22 cellular contexts compared by ENCODE assay signal in the genomic region with DNA sequence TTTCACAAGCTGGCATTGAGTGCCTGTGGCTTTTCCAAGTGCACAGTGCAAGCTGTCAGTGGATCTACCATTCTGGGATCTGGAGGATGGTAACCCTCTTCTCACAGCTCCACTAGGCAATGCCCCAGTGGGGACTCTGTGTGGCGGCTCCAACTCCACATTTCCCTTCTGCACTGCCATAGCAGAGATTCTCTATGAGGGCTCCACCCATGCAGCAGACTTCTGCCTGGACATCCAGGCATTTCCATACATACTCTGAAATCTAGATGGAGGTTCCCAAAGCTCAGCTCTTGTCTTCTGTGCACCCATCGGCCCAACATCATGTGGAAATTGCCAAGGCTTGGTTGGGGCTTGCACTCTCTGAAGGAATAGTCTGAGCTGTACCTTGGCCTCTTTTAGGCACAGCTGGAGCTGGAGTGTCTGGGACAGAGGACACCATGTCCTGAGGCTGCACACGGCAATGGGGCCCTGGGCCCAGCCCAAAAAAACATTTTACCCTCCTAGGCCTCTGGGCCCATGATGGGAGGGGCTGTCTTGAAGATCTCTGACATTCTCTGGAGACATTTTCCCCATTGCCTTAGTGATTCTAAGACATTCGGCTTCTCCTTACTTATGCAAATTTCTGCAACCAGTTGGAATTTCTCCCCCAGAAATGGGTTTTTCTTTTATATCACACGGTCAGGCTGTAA.
DNase-seq lines count a peak whose midpoint lies in the region; ATAC-seq, FAIRE-seq and TF ChIP-seq lines count a peak whose summit lies in the region.
"Had no signal": no experiment of that assay in that cellular context is flagged by ENCODE, and none has a peak within 500 bp of the region (broad histone marks: within the 10 kb centered on the region; RNA-seq: fewer than 3 reads in every experiment).

No MANE protein-coding gene starts in this region.

- 23% methylated on average over 5 of the region's 5 CpGs for WGBS in A549 (ENCODE audit: missing lambda C conversion rate)
- WGBS in GM12878 (ENCODE audit: insufficient coverage, insufficient replicate concordance, low lambda C conversion rate, missing lambda C conversion rate), result 21% methylated on average over 5 of the region's 5 CpGs
- 67 to 88% (median 72%) methylated on average over 5 of the region's 5 CpGs for WGBS in spleen, 5 donors
- WGBS in body of pancreas, 2 donors, result 55 to 68% methylated on average over 5 of the region's 5 CpGs

- H3K27ac ChIP-seq in A549, result no peak overlapping the region
- no peak overlapping the region for H3K27ac ChIP-seq in Karpas-422 (ENCODE audit: low read length)
- H3K27ac ChIP-seq in GM12878 (ENCODE audit: control insufficient read depth, insufficient read depth), result no peak overlapping the region
- H3K27ac ChIP-seq in spleen, result no peak overlapping the region
- no peak overlapping the region for H3K27ac ChIP-seq in body of pancreas
- H3K27ac ChIP-seq: C4-2B had no signal

- BruUV-seq in GM12878 (replicated peaks; lab: Mats Ljungman, UMichigan), result no TSS peak

- RAD21 ChIA-PET in GM12878 (lab: Charles Lee; ENCODE audit: unreplicated experiment), result no interaction called here

- POLR2A ChIA-PET in A549 (lab: Yijun Ruan, JAX) (no interaction called here), GM12878 (lab: Charles Lee) (no interaction called here)

- H3K4me3 ChIP-seq in A549 (no peak overlapping the region), Karpas-422 (ENCODE audit: low read length) (no peak overlapping the region), GM12878 (no peak overlapping the region), spleen (no peak overlapping the region), body of pancreas (no peak overlapping the region)
- H3K4me3 ChIP-seq: GM23338 had no signal

- no peak for TF ChIP-seq CTCF in A549 (IDR thresholded peaks at IDR 0.05)
- no peak for TF ChIP-seq CTCF in GM12878 (IDR thresholded peaks at IDR 0.05 in 2 of 3, conservative IDR thresholded peaks at IDR 0.05 in 1 of 3; ENCODE audit: control insufficient read depth in 2 of 3, extremely low read depth in 1 of 3, insufficient read depth in 1 of 3, low read depth in 3 of 3, low read length in 3 of 3)
- TF ChIP-seq CTCF in spleen (IDR thresholded peaks at IDR 0.05 in 8 of 11, conservative IDR thresholded peaks at IDR 0.05 in 3 of 11), result no peak
- TF ChIP-seq CTCF in body of pancreas (IDR thresholded peaks at IDR 0.05), result no peak

- H3K4me1 ChIP-seq in A549 (peaks cover 14% of the 10 kb centered on the region), Karpas-422 (ENCODE audit: low read length) (no peaks in the 10 kb centered on the region), GM12878 (ENCODE audit: control insufficient read depth, insufficient read depth, low read length) (no peaks in the 10 kb centered on the region), spleen (no peaks in the 10 kb centered on the region), body of pancreas (no peaks in the 10 kb centered on the region)
- H3K4me1 ChIP-seq: Caco-2 had no signal

- TF ChIP-seq RAD21 in A549 (conservative IDR thresholded peaks at IDR 0.05 in 1 of 2, IDR thresholded peaks at IDR 0.05 in 1 of 2) (no peak), GM12878 (IDR thresholded peaks at IDR 0.05; ENCODE audit: insufficient read depth, low read depth, low read length) (no peak)

- H2AFZ ChIP-seq in Karpas-422 (ENCODE audit: low read length) (no peak overlapping the region), GM12878 (ENCODE audit: control insufficient read depth, low read depth, low read length) (no peak overlapping the region)
- H2AFZ ChIP-seq: GM23338 had no signal

- no peak for TF ChIP-seq EP300 in A549 (IDR thresholded peaks at IDR 0.05)
- no peak for TF ChIP-seq EP300 in GM12878 (IDR thresholded peaks at IDR 0.05; ENCODE audit: borderline replicate concordance in 1 of 2, control insufficient read depth in 1 of 2, low read depth in 2 of 2, low read length in 2 of 2)

- intact Hi-C loops in GM12878 (cut with micrococcal nuclease; ENCODE audit: unreplicated experiment), result no loop called here
- intact Hi-C loops in spleen (cut with DNase I; ENCODE audit: low total_unique reads), result no loop called here
- intact Hi-C loops in body of pancreas (cut with DNase I), result no loop called here

- FAIRE-seq in A549 (lab: Jason Lieb, UNC) (no peak), GM12878 (lab: Jason Lieb, UNC) (no peak), frontal cortex (lab: Jason Lieb, UNC) (no peak)
- FAIRE-seq: D721Med, GM12891, GM18507, H54, HTR-8/SVneo had no signal

- no peak overlapping the region for H3K4me2 ChIP-seq in A549
- H3K4me2 ChIP-seq in Karpas-422 (ENCODE audit: low read depth, low read length, poor library complexity, severe bottlenecking), result no peak overlapping the region
- no peak overlapping the region for H3K4me2 ChIP-seq in GM12878 (ENCODE audit: control insufficient read depth, insufficient read depth)
- H3K4me2 ChIP-seq: GM23338 had no signal

- SMC1A ChIA-PET in GM12878 (lab: Charles Lee; ENCODE audit: uncharacterized antibody, unreplicated experiment), result interaction anchor here (1.0 kb wide), 1 partner anchor 138 kb away, joined by 4 read pairs; no protein-coding TSS in a partner anchor

- no peaks in the 10 kb centered on the region for H3K9me2 ChIP-seq in Karpas-422 (replicated peaks; ENCODE audit: insufficient read depth, low read length)

- H4K20me1 ChIP-seq in Karpas-422 (ENCODE audit: insufficient read depth, low read depth, low read length) (no peaks in the 10 kb centered on the region), GM12878 (ENCODE audit: control insufficient read depth, insufficient read depth) (no peaks in the 10 kb centered on the region)

- no peak overlapping the region for H3K9ac ChIP-seq in Karpas-422 (ENCODE audit: low read length)
- no peak overlapping the region for H3K9ac ChIP-seq in GM12878 (ENCODE audit: control insufficient read depth, insufficient read depth, low read length)

- no peaks in the 10 kb centered on the region for H3K27me3 ChIP-seq in Karpas-422 (ENCODE audit: low read length)
- no peaks in the 10 kb centered on the region for H3K27me3 ChIP-seq in GM12878 (replicated peaks in 1 of 2; ENCODE audit: control insufficient read depth in 2 of 2, insufficient read depth in 2 of 2, low read length in 1 of 2)
- H3K27me3 ChIP-seq in spleen (replicated peaks in 1 of 7), result no peaks in the 10 kb centered on the region
- no peaks in the 10 kb centered on the region for H3K27me3 ChIP-seq in body of pancreas

- CTCF ChIA-PET in A549 (lab: Yijun Ruan, JAX) (no interaction called here), GM12878 (lab: Yijun Ruan, JAX) (interaction anchor here (0.6 kb wide), 1 partner anchor 137 kb away, joined by 3 read pairs; no protein-coding TSS in a partner anchor)

- in situ Hi-C loops in GM12878 (cut with MboI), result no loop called here

- H3K36me3 ChIP-seq in Karpas-422 (ENCODE audit: insufficient read depth, low read length), result no peaks in the 10 kb centered on the region
- H3K36me3 ChIP-seq in GM12878 (ENCODE audit: control insufficient read depth in 2 of 2, insufficient read depth in 2 of 2, low read length in 1 of 2), result no peaks in the 10 kb centered on the region
- no peaks in the 10 kb centered on the region for H3K36me3 ChIP-seq in spleen
- no peaks in the 10 kb centered on the region for H3K36me3 ChIP-seq in body of pancreas (replicated peaks in 1 of 2; ENCODE audit: insufficient read depth in 1 of 2, low read depth in 2 of 2)

- no peaks in the 10 kb centered on the region for H3K79me2 ChIP-seq in Karpas-422 (ENCODE audit: low read length)
- H3K79me2 ChIP-seq in GM12878 (ENCODE audit: control insufficient read depth, insufficient read depth, low read length), result no peaks in the 10 kb centered on the region

- no peak for ATAC-seq in A549
- no peak for ATAC-seq in GM12878
- ATAC-seq in body of pancreas, result no peak
- ATAC-seq: GM23338 had no signal

- DNase-seq in A549 (ENCODE audit: low read depth in 1 of 2, low spot score in 1 of 2) (no peak), Karpas-422 (peak; percentile 37), GM12878 (ENCODE audit: low read depth, low spot score) (no peak), spleen (peak; percentile 20), frontal cortex (ENCODE audit: low spot score in 2 of 2) (no peak), body of pancreas (no peak), AML-193 (lab: John Stamatoyannopoulos, UW) (no peak)
- DNase-seq: 8988T; Caco-2; CD4-positive, alpha-beta T cell; DND-41; EL; HCEC 1CT; IMR-90; KBM-7 had no signal

- H3K9me3 ChIP-seq in A549 (peaks cover 26% of the 10 kb centered on the region; the same call in 2 of the 3 replicates), Karpas-422 (ENCODE audit: low read length) (no peaks in the 10 kb centered on the region), GM12878 (replicated peaks; ENCODE audit: control insufficient read depth, insufficient read depth, low read length) (peaks cover 2% of the 10 kb centered on the region; the same call in 2 of the 3 replicates), spleen (peaks cover 0 to 35% (median 29%) of the 10 kb centered on the region in 8 donors), body of pancreas (peaks cover 0 to 16% (median 0%) of the 10 kb centered on the region in 3 donors)

- TF ChIP-seq POLR2A in A549 (IDR thresholded peaks at IDR 0.05; ENCODE audit: low read length), result no peak
- TF ChIP-seq POLR2A in GM12878 (IDR thresholded peaks at IDR 0.05; ENCODE audit: low read depth, low read length), result no peak
- TF ChIP-seq POLR2A in spleen (IDR thresholded peaks at IDR 0.05), result no peak
- no peak for TF ChIP-seq POLR2A in body of pancreas (IDR thresholded peaks at IDR 0.05)

TF ChIP-seq in A549, 52 proteins besides CTCF, POLR2A, EP300 and RAD21 (continues in another document):
- peak; percentile 81 for TF ChIP-seq ZFP36 (IDR thresholded peaks at IDR 0.05; ENCODE audit: borderline replicate concordance, partially characterized antibody)
- TF ChIP-seq, protein P1, sequence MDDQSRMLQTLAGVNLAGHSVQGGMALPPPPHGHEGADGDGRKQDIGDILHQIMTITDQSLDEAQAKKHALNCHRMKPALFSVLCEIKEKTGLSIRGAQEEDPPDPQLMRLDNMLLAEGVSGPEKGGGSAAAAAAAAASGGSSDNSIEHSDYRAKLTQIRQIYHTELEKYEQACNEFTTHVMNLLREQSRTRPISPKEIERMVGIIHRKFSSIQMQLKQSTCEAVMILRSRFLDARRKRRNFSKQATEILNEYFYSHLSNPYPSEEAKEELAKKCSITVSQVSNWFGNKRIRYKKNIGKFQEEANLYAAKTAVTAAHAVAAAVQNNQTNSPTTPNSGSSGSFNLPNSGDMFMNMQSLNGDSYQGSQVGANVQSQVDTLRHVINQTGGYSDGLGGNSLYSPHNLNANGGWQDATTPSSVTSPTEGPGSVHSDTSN (IDR thresholded peaks at IDR 0.05), result no peak

TF ChIP-seq in GM12878, 131 proteins besides CTCF, POLR2A, EP300 and RAD21 (continues in another document):
- no peak for TF ChIP-seq SMC3 (IDR thresholded peaks at IDR 0.05; ENCODE audit: borderline replicate concordance, low read length)
- TF ChIP-seq ZZZ3 (IDR thresholded peaks at IDR 0.05; ENCODE audit: control insufficient read depth, insufficient read length, low read depth), result no peak
- no peak for TF ChIP-seq TCF3 (IDR thresholded peaks at IDR 0.05; ENCODE audit: borderline replicate concordance, insufficient read depth, low read depth, low read length)

Comparison
In these comparisons a context has a peak if more than half of its experiments do, and no peak if none do; other contexts are left out.
1. DNase-seq: peak in Karpas-422 (single experiment) and spleen (single experiment); none in A549 (0 of 2), GM12878 (single experiment), frontal cortex (0 of 2), body of pancreas (0 of 4) and AML-193 (0 of 2).